In the genomic region with DNA sequence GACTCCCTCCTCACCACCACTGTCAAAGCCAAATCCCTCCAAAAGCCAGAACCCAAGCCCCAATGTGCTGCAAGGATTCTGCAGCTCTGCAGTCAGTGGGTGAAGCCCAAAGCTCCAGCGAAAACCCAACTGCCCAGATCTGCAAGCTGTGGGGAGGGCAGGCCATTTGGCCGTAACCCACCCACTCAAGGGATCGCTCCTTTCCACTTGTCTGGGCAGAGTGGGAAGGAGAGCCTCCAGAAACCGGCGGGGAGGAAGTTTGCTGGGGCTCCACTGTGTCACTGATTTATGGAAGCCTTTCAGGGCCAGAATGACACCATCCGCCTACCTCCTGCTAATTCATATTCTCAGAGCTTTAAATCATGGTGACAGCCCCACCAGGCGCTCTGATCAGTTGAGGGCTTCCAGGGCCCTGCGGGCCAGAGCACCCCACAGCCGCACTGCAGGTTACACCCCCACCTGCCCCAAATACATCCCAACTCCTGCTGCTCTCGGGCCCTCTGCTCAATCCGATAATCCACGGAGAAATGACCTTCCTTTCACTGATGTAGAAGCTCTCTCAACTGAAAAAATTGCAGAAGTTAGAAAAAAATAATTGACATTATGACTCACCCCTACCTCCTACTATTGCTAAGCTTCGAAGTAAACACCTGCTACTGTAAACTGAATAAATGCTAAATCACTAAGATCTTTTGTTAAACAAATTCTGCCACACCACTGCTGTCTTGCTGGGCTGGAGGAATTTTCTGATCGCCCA, we compare ENCODE assay signal across 8 cellular contexts. TPM values are rescaled to one million over a fixed set of nuclear protein-coding genes. Genes with fewer than 3 reads are reported as not detected.
DNase-seq lines count a peak whose midpoint lies in the region; ATAC-seq and TF ChIP-seq lines count a peak whose summit lies in the region.

No MANE protein-coding gene starts in this region.

- BruUV-seq in Caco-2 (replicated peaks; lab: Mats Ljungman, UMichigan) = no TSS peak

- H3K36me3 Mint-ChIP-seq in Caco-2 (ENCODE audit: insufficient read depth, unreplicated experiment) = no peaks in the 10 kb centered on the region

- ATAC-seq in HG02798 (IDR thresholded peaks at IDR 0.05; ENCODE audit: poor library complexity, unreplicated experiment) = peak; percentile 38
- peak in 2 of 4 donors; percentile 3 to 31 for ATAC-seq in right lobe of liver

- TF ChIP-seq POLR2A in right lobe of liver (IDR thresholded peaks at IDR 0.05) = no peak

- peak overlapping the region; percentile 60 for H3K27ac Mint-ChIP-seq in Caco-2 (ENCODE audit: unreplicated experiment)

- H3K4me1 ChIP-seq in Caco-2 (peaks cover 36% of the 10 kb centered on the region), right lobe of liver (peaks cover 0 to 27% (median 12%) of the 10 kb centered on the region in 4 donors)

- no peaks in the 10 kb centered on the region for H3K9me3 ChIP-seq in Caco-2
- H3K9me3 ChIP-seq in right lobe of liver = no peaks in the 10 kb centered on the region

- TF ChIP-seq CTCF in Caco-2 (IDR thresholded peaks at IDR 0.05; ENCODE audit: insufficient read depth in 1 of 2, low read depth in 1 of 2, low read length in 1 of 2, severe bottlenecking in 1 of 2, unreplicated experiment in 1 of 2) (no peak), right lobe of liver (IDR thresholded peaks at IDR 0.05) (no peak)

- no peak overlapping the region for H3K4me3 ChIP-seq in Caco-2 (ENCODE audit: low read depth, low read length)
- H3K4me3 ChIP-seq in right lobe of liver = no peak overlapping the region

- WGBS in right lobe of liver (ENCODE audit: insufficient coverage, low coverage, low lambda C conversion rate, missing lambda C conversion rate) = 71% methylated on average over 9 of the region's 14 CpGs

- H3K9me3 Mint-ChIP-seq in Caco-2 (ENCODE audit: unreplicated experiment) = no peaks in the 10 kb centered on the region

- no peaks in the 10 kb centered on the region for H3K27me3 Mint-ChIP-seq in Caco-2 (ENCODE audit: insufficient read depth, unreplicated experiment)

- peak overlapping the region; percentile 56 for H3K4me3 Mint-ChIP-seq in Caco-2 (ENCODE audit: unreplicated experiment)

- H3K27me3 ChIP-seq in Caco-2 (replicated peaks; ENCODE audit: control insufficient read depth, insufficient read depth, low read length) = no peaks in the 10 kb centered on the region
- H3K27me3 ChIP-seq in right lobe of liver = no peaks in the 10 kb centered on the region

- peak overlapping the region; percentile 56 to 88 (median 86) for H3K27ac ChIP-seq in right lobe of liver

- CTCF ChIA-PET in Caco-2 (lab: Charles Lee) = interaction anchor here (1.2 kb wide), 1 partner anchor 25 kb away, joined by 4 read pairs; no protein-coding TSS in a partner anchor

- DNase-seq in Caco-2 = no peak
- DNase-seq in RPMI8226 = peak; percentile 35
- DNase-seq in right lobe of liver = no peak
- no peak for DNase-seq in putamen (ENCODE audit: low spot score)
- DNase-seq in SK-N-DZ (ENCODE audit: low spot score) = no peak
- DNase-seq in activated CD8-positive, alpha-beta memory T cell treated with anti-CD3 and anti-CD28 coated beads for 24 hours = no peak
- DNase-seq in SKM-1 treated with dmso at 0.1 percent for 144 hours (lab: John Stamatoyannopoulos, UW; ENCODE audit: unreplicated experiment) = no peak

- peaks cover 37% of the 10 kb centered on the region for H3K4me1 Mint-ChIP-seq in Caco-2 (ENCODE audit: low read depth, unreplicated experiment)

- POLR2A ChIA-PET in Caco-2 (lab: Charles Lee) = interaction anchor here (0.5 to 0.6 kb wide), 2 partner anchors 21 to 43 kb away, joined by 3 to 7 read pairs; no protein-coding TSS in a partner anchor

- H3K36me3 ChIP-seq in Caco-2 (ENCODE audit: control insufficient read depth, insufficient read depth, low read length) (no peaks in the 10 kb centered on the region), right lobe of liver (no peaks in the 10 kb centered on the region)

- intact Hi-C loops in Caco-2 (cut with micrococcal nuclease; ENCODE audit: unreplicated experiment) (no loop called here), right lobe of liver (cut with DNase I) (no loop called here)

RNA-seq across cellular contexts. Expression of a gene that starts 40.6 kb away (rescaled TPM):
- total RNA-seq in Caco-2 (2022) = 98.9 and 111 TPM in 2 replicates
- total RNA-seq in right lobe of liver = 10 to 100 TPM; 23.3 to 66.4 (median 50.0) TPM
- polyA plus RNA-seq in SK-N-DZ (2014; cell fraction: cytosol; rRNA removed) = 27.8 and 30.4 TPM in 2 replicates
- 18.3 and 22.9 TPM in 2 replicates for polyA plus RNA-seq in SK-N-DZ (2014; cell fraction: nucleus; rRNA removed)
